Comparison of ENCODE assay signal across 16 cellular contexts in the genomic region with DNA sequence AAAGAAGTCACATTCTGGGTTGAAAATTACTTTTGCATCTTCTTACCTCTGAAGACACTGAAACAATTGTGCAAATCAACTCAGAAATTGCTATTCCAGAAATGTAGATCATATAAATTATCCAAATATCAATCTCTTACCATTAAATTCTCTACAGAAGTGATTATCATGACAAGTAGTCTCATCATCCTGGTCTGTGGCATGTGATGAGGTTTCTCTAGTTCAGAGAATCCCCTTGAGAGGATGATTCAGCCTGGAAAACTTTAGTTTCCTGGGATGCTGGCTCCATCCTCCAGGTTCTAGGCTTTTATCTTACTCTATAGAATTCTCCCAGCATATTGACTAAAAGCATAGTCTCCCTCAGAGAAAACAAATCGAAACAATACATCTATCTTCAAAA.
DNase-seq lines count a peak whose midpoint lies in the region; ATAC-seq and TF ChIP-seq lines count a peak whose summit lies in the region.
"Had no signal": no experiment of that assay in that cellular context is flagged by ENCODE, and none has a peak within 500 bp of the region (broad histone marks: within the 10 kb centered on the region; RNA-seq: fewer than 3 reads in every experiment).

No MANE protein-coding gene starts in this region.

- TF ChIP-seq CTCF in SK-N-SH (IDR thresholded peaks at IDR 0.05), result no peak
- TF ChIP-seq CTCF in fibroblast of pulmonary artery (IDR thresholded peaks at IDR 0.05; ENCODE audit: low read length, missing control alignments), result no peak

- H2AFZ ChIP-seq in SK-N-SH (ENCODE audit: low read depth), result peak overlapping the region; percentile 38; the same call in 1 of the 2 replicates

- H3K27me3 ChIP-seq in SK-N-SH (ENCODE audit: insufficient read depth), result no peaks in the 10 kb centered on the region
- H3K27me3 ChIP-seq: suprapubic skin had no signal

- intact Hi-C loops in cardiac septum (cut with DNase I), result no loop called here

- DNase-seq in GM03348 (ENCODE audit: low spot score) (peak; percentile 72), SK-N-SH (no peak), fibroblast of pulmonary artery (ENCODE audit: low read depth) (peak; percentile 49), smooth muscle cell of the brain vasculature (ENCODE audit: low read depth, low spot score) (peak; percentile 51), cardiac septum (ENCODE audit: low spot score) (no peak), GM19238 (ENCODE audit: insufficient read length, low spot score) (no peak)
- DNase-seq: COR-L47, GF-D8, glutamatergic neuron, kidney, mucosa of descending colon, NCI-H1105 treated with DMSO at 0.1 percent for 48 hours, posterior cingulate gyrus, SHP77 treated with DMSO at 0.1 percent for 48 hours had no signal

- peaks cover 24% of the 10 kb centered on the region for H3F3A ChIP-seq in SK-N-SH (replicated peaks; ENCODE audit: insufficient read depth)

- 0 out of 2 replicates have a peak overlapping the region, but pooled peaks have one; percentile 33 for H3K4me2 ChIP-seq in SK-N-SH

- H3K4me3 ChIP-seq in SK-N-SH (ENCODE audit: low read depth in 2 of 2, low read length in 1 of 2) (peak overlapping the region in 1 of 2 experiments; percentile 31; a peak in 1 of 4 replicates), fibroblast of pulmonary artery (replicated peaks; ENCODE audit: low read depth, low read length) (no peak overlapping the region)
- H3K4me3 ChIP-seq: mucosa of descending colon, suprapubic skin had no signal

- TF ChIP-seq EP300 in SK-N-SH (IDR thresholded peaks at IDR 0.05; ENCODE audit: borderline replicate concordance in 1 of 2, low read depth in 1 of 2, low read length in 1 of 2), result peak in 1 of 2 experiments; percentile 70; a peak in 1 of 4 replicates

- peak overlapping the region in 1 of 2 experiments; percentile 85; a peak in 2 of 4 replicates for H3K27ac ChIP-seq in SK-N-SH (ENCODE audit: low read depth in 2 of 2, low read length in 1 of 2)
- H3K27ac ChIP-seq: suprapubic skin had no signal

- H3K4me1 ChIP-seq in SK-N-SH (ENCODE audit: control insufficient read depth in 1 of 2, insufficient read depth in 2 of 2, low read depth in 1 of 2, low read length in 1 of 2), result no peaks in the 10 kb centered on the region
- H3K4me1 ChIP-seq: suprapubic skin had no signal

- H3K36me3 ChIP-seq in SK-N-SH (replicated peaks in 1 of 2; ENCODE audit: control insufficient read depth in 1 of 2, insufficient read depth in 2 of 2, low read length in 1 of 2), result no peaks in the 10 kb centered on the region
- H3K36me3 ChIP-seq: suprapubic skin had no signal

- POLR2A ChIA-PET in SK-N-SH (lab: Yijun Ruan, JAX), result no interaction called here

- no peaks in the 10 kb centered on the region for H4K20me1 ChIP-seq in SK-N-SH (ENCODE audit: insufficient read depth)

- no peak for ATAC-seq in HG02870 (IDR thresholded peaks at IDR 0.05; ENCODE audit: unreplicated experiment)
- ATAC-seq: mucosa of descending colon had no signal

- WGBS in SK-N-SH (ENCODE audit: low lambda C conversion rate), result 20% methylated on average over 1 of the region's 1 CpG

- H3K9me2 ChIP-seq in SK-N-SH, result no peaks in the 10 kb centered on the region

- H3K9me3 ChIP-seq in SK-N-SH, result no peaks in the 10 kb centered on the region
- H3K9me3 ChIP-seq: mucosa of descending colon, suprapubic skin had no signal

- CTCF ChIA-PET in SK-N-SH (lab: Yijun Ruan, JAX), result no interaction called here

- no peak for TF ChIP-seq RAD21 in SK-N-SH (IDR thresholded peaks at IDR 0.05; ENCODE audit: low read length)

- H3K9ac ChIP-seq in SK-N-SH, result peak overlapping the region; percentile 21; the same call in 1 of the 2 replicates

- H3K79me2 ChIP-seq in SK-N-SH (ENCODE audit: insufficient read depth), result peaks cover 6% of the 10 kb centered on the region; the same call in 1 of the 2 replicates

TF ChIP-seq in SK-N-SH, 30 proteins besides CTCF, POLR2A, EP300 and RAD21:
- no peak for TF ChIP-seq MEF2A (IDR thresholded peaks at IDR 0.05; ENCODE audit: borderline replicate concordance, low read depth)
- TF ChIP-seq TEAD4 (IDR thresholded peaks at IDR 0.05; ENCODE audit: borderline replicate concordance, insufficient read depth), result peak; percentile 63; the same call in 1 of the 2 replicates
- TF ChIP-seq, protein P1, sequence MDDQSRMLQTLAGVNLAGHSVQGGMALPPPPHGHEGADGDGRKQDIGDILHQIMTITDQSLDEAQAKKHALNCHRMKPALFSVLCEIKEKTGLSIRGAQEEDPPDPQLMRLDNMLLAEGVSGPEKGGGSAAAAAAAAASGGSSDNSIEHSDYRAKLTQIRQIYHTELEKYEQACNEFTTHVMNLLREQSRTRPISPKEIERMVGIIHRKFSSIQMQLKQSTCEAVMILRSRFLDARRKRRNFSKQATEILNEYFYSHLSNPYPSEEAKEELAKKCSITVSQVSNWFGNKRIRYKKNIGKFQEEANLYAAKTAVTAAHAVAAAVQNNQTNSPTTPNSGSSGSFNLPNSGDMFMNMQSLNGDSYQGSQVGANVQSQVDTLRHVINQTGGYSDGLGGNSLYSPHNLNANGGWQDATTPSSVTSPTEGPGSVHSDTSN (IDR thresholded peaks at IDR 0.05), result peak; percentile 83
- TF ChIP-seq SIN3A (IDR thresholded peaks at IDR 0.05; ENCODE audit: borderline replicate concordance, low read depth, low read length), result no peak
- peak; percentile 75 for TF ChIP-seq JUND (IDR thresholded peaks at IDR 0.05)
- TF ChIP-seq POLR2AphosphoS5 (IDR thresholded peaks at IDR 0.05; ENCODE audit: low read depth, low read length), result peak; percentile 17; the same call in 1 of the 2 replicates
- TF ChIP-seq TCF12 (IDR thresholded peaks at IDR 0.05), result peak; percentile 69; the same call in 1 of the 2 replicates
- peak; percentile 44; the same call in 1 of the 2 replicates for TF ChIP-seq RXRA (IDR thresholded peaks at IDR 0.05; ENCODE audit: borderline replicate concordance, low read depth)
- TF ChIP-seq NFIC (IDR thresholded peaks at IDR 0.05; ENCODE audit: borderline replicate concordance), result peak; percentile 38; the same call in 1 of the 2 replicates
- TF ChIP-seq NRF1 (IDR thresholded peaks at IDR 0.05; ENCODE audit: low read depth, low read length), result no peak
- TF ChIP-seq, protein P2, sequence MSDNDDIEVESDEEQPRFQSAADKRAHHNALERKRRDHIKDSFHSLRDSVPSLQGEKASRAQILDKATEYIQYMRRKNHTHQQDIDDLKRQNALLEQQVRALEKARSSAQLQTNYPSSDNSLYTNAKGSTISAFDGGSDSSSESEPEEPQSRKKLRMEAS (IDR thresholded peaks at IDR 0.05; ENCODE audit: low read depth), result peak; percentile 24; the same call in 1 of the 2 replicates
- TF ChIP-seq FOSL2 (IDR thresholded peaks at IDR 0.05; ENCODE audit: borderline replicate concordance, low read depth), result peak; percentile 66

Comparison
In these comparisons a context has a peak if more than half of its experiments do, and no peak if none do; other contexts are left out.
1. DNase-seq: peak in GM03348 (single experiment), fibroblast of pulmonary artery (single experiment) and smooth muscle cell of the brain vasculature (single experiment); none in SK-N-SH (single experiment), cardiac septum (single experiment) and GM19238 (single experiment).